In the genomic region with DNA sequence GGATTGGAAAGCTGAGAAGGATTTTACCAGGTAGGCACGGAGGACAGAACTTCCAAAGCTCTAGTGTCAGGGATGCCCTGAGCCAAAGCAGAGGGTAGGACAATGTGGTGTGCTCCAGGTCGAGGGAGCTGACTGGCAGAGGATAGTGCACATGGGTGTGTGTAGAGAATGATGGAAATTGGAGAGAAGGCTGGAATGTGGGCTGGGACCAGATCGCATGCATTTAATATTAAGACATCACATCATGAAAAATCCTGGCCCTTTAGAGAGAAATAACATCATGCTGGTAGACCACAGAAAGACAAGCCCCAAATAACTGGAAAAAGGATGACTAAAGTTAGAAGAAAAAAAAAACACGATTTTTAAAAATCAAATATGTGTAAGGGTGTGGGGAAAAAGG, we compare ENCODE assay signal across 1 cellular context.
TF ChIP-seq lines count a peak whose summit lies in the region.

No MANE protein-coding gene starts in this region.

TF ChIP-seq in IMR-90, 13 proteins besides CTCF, POLR2A, EP300 and RAD21:
- TF ChIP-seq RCOR1 (IDR thresholded peaks at IDR 0.05; ENCODE audit: insufficient replicate concordance, low read length) (no peak), MAFK (IDR thresholded peaks at IDR 0.05; ENCODE audit: low read depth, low read length) (no peak), ELK1 (IDR thresholded peaks at IDR 0.05; ENCODE audit: borderline replicate concordance, low read depth, low read length) (no peak), RFX5 (IDR thresholded peaks at IDR 0.05; ENCODE audit: low read depth, low read length) (no peak), FOS (IDR thresholded peaks at IDR 0.05; ENCODE audit: low read depth, low read length) (no peak), SMC3 (IDR thresholded peaks at IDR 0.05; ENCODE audit: low read depth, low read length) (no peak), NFE2L2 (IDR thresholded peaks at IDR 0.05; ENCODE audit: low read depth, low read length) (no peak), MXI1 (IDR thresholded peaks at IDR 0.05; ENCODE audit: borderline replicate concordance, low read depth, low read length) (no peak), CHD1 (IDR thresholded peaks at IDR 0.05; ENCODE audit: low read depth, low read length) (no peak), BHLHE40 (IDR thresholded peaks at IDR 0.05; ENCODE audit: low read depth, low read length) (no peak), CEBPB (IDR thresholded peaks at IDR 0.05; ENCODE audit: low read depth, low read length) (no peak), MAZ (IDR thresholded peaks at IDR 0.05; ENCODE audit: borderline replicate concordance, low read depth, low read length) (no peak)
- TF ChIP-seq, protein P1, sequence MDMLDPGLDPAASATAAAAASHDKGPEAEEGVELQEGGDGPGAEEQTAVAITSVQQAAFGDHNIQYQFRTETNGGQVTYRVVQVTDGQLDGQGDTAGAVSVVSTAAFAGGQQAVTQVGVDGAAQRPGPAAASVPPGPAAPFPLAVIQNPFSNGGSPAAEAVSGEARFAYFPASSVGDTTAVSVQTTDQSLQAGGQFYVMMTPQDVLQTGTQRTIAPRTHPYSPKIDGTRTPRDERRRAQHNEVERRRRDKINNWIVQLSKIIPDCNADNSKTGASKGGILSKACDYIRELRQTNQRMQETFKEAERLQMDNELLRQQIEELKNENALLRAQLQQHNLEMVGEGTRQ (IDR thresholded peaks at IDR 0.05; ENCODE audit: low read depth, low read length), result no peak
